In the genomic region with DNA sequence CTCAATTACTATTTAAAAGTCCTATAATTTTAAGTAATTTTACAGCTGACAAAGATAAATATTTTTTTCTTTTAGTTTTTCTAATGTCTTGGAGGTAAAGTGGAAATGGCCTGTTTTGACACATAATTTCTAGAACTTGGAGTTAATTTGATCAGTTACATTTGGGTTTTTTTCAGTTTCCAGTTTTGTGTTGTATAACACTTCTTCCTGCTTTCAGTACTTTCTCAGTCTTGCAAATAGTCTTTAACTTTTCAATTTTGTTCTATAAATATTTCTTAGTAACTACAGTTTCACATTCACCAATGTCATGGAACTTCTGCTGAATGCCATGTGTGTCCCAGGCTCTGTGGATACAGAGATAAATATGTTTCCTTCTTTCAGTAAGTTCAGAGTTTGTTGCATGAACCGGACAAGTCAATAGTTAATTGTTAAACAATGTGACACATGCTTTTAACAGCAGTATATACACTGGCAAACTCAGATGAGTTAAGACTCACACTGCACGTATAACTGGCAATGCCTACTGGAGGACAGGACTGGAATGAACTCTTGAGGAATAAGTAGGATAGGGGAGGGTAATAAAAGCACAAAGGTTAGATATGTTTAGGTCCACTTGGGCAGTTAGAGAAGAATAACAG, we compare ENCODE assay signal across 2 cellular contexts.
TF ChIP-seq lines count a peak whose summit lies in the region.

No MANE protein-coding gene starts in this region.

TF ChIP-seq in GM12878, 131 proteins besides CTCF, POLR2A, EP300 and RAD21:
- TF ChIP-seq, protein P1, sequence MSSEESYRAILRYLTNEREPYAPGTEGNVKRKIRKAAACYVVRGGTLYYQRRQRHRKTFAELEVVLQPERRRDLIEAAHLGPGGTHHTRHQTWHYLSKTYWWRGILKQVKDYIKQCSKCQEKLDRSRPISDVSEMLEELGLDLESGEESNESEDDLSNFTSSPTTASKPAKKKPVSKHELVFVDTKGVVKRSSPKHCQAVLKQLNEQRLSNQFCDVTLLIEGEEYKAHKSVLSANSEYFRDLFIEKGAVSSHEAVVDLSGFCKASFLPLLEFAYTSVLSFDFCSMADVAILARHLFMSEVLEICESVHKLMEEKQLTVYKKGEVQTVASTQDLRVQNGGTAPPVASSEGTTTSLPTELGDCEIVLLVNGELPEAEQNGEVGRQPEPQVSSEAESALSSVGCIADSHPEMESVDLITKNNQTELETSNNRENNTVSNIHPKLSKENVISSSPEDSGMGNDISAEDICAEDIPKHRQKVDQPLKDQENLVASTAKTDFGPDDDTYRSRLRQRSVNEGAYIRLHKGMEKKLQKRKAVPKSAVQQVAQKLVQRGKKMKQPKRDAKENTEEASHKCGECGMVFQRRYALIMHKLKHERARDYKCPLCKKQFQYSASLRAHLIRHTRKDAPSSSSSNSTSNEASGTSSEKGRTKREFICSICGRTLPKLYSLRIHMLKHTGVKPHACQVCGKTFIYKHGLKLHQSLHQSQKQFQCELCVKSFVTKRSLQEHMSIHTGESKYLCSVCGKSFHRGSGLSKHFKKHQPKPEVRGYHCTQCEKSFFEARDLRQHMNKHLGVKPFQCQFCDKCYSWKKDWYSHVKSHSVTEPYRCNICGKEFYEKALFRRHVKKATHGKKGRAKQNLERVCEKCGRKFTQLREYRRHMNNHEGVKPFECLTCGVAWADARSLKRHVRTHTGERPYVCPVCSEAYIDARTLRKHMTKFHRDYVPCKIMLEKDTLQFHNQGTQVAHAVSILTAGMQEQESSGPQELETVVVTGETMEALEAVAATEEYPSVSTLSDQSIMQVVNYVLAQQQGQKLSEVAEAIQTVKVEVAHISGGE (CRISPR knock-in tag; IDR thresholded peaks at IDR 0.05), result no peak
- TF ChIP-seq IKZF1 (conservative IDR thresholded peaks at IDR 0.05) (no peak), MXI1 (IDR thresholded peaks at IDR 0.05; ENCODE audit: low read depth, low read length) (0 out of 2 replicates have a peak, but pooled peaks have one; percentile 49), PAX8 (IDR thresholded peaks at IDR 0.05) (no peak), JUNB (IDR thresholded peaks at IDR 0.05) (peak; percentile 58; the same call in 1 of the 2 replicates), NFIC (IDR thresholded peaks at IDR 0.05; ENCODE audit: low read depth, low read length) (peak; percentile 69; the same call in 1 of the 2 replicates), MEF2A (IDR thresholded peaks at IDR 0.05; ENCODE audit: insufficient read depth, low read depth, low read length) (peak; percentile 63; the same call in 1 of the 2 replicates), CHD4 (IDR thresholded peaks at IDR 0.05) (0 out of 2 replicates have a peak, but pooled peaks have one; percentile 48), RUNX3 (IDR thresholded peaks at IDR 0.05; ENCODE audit: low read length) (peak; percentile 27; the same call in 1 of the 2 replicates)
- TF ChIP-seq, protein P2, sequence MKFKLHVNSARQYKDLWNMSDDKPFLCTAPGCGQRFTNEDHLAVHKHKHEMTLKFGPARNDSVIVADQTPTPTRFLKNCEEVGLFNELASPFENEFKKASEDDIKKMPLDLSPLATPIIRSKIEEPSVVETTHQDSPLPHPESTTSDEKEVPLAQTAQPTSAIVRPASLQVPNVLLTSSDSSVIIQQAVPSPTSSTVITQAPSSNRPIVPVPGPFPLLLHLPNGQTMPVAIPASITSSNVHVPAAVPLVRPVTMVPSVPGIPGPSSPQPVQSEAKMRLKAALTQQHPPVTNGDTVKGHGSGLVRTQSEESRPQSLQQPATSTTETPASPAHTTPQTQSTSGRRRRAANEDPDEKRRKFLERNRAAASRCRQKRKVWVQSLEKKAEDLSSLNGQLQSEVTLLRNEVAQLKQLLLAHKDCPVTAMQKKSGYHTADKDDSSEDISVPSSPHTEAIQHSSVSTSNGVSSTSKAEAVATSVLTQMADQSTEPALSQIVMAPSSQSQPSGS (IDR thresholded peaks at IDR 0.05; ENCODE audit: low read length), result peak; percentile 44; the same call in 1 of the 2 replicates
- TF ChIP-seq, protein P3, sequence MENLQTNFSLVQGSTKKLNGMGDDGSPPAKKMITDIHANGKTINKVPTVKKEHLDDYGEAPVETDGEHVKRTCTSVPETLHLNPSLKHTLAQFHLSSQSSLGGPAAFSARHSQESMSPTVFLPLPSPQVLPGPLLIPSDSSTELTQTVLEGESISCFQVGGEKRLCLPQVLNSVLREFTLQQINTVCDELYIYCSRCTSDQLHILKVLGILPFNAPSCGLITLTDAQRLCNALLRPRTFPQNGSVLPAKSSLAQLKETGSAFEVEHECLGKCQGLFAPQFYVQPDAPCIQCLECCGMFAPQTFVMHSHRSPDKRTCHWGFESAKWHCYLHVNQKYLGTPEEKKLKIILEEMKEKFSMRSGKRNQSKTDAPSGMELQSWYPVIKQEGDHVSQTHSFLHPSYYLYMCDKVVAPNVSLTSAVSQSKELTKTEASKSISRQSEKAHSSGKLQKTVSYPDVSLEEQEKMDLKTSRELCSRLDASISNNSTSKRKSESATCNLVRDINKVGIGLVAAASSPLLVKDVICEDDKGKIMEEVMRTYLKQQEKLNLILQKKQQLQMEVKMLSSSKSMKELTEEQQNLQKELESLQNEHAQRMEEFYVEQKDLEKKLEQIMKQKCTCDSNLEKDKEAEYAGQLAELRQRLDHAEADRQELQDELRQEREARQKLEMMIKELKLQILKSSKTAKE (IDR thresholded peaks at IDR 0.05; ENCODE audit: low read depth, poor library complexity, severe bottlenecking), result peak; percentile 28
- TF ChIP-seq, protein P4, sequence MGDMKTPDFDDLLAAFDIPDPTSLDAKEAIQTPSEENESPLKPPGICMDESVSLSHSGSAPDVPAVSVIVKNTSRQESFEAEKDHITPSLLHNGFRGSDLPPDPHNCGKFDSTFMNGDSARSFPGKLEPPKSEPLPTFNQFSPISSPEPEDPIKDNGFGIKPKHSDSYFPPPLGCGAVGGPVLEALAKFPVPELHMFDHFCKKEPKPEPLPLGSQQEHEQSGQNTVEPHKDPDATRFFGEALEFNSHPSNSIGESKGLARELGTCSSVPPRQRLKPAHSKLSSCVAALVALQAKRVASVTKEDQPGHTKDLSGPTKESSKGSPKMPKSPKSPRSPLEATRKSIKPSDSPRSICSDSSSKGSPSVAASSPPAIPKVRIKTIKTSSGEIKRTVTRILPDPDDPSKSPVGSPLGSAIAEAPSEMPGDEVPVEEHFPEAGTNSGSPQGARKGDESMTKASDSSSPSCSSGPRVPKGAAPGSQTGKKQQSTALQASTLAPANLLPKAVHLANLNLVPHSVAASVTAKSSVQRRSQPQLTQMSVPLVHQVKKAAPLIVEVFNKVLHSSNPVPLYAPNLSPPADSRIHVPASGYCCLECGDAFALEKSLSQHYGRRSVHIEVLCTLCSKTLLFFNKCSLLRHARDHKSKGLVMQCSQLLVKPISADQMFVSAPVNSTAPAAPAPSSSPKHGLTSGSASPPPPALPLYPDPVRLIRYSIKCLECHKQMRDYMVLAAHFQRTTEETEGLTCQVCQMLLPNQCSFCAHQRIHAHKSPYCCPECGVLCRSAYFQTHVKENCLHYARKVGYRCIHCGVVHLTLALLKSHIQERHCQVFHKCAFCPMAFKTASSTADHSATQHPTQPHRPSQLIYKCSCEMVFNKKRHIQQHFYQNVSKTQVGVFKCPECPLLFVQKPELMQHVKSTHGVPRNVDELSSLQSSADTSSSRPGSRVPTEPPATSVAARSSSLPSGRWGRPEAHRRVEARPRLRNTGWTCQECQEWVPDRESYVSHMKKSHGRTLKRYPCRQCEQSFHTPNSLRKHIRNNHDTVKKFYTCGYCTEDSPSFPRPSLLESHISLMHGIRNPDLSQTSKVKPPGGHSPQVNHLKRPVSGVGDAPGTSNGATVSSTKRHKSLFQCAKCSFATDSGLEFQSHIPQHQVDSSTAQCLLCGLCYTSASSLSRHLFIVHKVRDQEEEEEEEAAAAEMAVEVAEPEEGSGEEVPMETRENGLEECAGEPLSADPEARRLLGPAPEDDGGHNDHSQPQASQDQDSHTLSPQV (IDR thresholded peaks at IDR 0.05), result no peak

TF ChIP-seq in HEK293T, 16 proteins besides CTCF, POLR2A, EP300 and RAD21:
- TF ChIP-seq ZNF384 (IDR thresholded peaks at IDR 0.05) (no peak), LEF1 (IDR thresholded peaks at IDR 0.05; ENCODE audit: borderline replicate concordance) (no peak), ARNT (IDR thresholded peaks at IDR 0.05) (no peak), FOXA1 (IDR thresholded peaks at IDR 0.05) (no peak), SP1 (IDR thresholded peaks at IDR 0.05) (no peak), HDGF (IDR thresholded peaks at IDR 0.05; ENCODE audit: borderline replicate concordance) (no peak), FOXM1 (IDR thresholded peaks at IDR 0.05; ENCODE audit: borderline replicate concordance) (no peak), SUZ12 (IDR thresholded peaks at IDR 0.05) (no peak), CTBP1 (IDR thresholded peaks at IDR 0.05; ENCODE audit: borderline replicate concordance) (no peak), L3MBTL2 (conservative IDR thresholded peaks at IDR 0.05) (no peak), TARDBP (IDR thresholded peaks at IDR 0.05) (no peak), BHLHE40 (IDR thresholded peaks at IDR 0.05; ENCODE audit: borderline replicate concordance) (no peak), FOXK2 (IDR thresholded peaks at IDR 0.05) (no peak), NFRKB (IDR thresholded peaks at IDR 0.05) (no peak)
- TF ChIP-seq, protein P5, sequence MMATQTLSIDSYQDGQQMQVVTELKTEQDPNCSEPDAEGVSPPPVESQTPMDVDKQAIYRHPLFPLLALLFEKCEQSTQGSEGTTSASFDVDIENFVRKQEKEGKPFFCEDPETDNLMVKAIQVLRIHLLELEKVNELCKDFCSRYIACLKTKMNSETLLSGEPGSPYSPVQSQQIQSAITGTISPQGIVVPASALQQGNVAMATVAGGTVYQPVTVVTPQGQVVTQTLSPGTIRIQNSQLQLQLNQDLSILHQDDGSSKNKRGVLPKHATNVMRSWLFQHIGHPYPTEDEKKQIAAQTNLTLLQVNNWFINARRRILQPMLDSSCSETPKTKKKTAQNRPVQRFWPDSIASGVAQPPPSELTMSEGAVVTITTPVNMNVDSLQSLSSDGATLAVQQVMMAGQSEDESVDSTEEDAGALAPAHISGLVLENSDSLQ (IDR thresholded peaks at IDR 0.05), result no peak
